In the genomic region with DNA sequence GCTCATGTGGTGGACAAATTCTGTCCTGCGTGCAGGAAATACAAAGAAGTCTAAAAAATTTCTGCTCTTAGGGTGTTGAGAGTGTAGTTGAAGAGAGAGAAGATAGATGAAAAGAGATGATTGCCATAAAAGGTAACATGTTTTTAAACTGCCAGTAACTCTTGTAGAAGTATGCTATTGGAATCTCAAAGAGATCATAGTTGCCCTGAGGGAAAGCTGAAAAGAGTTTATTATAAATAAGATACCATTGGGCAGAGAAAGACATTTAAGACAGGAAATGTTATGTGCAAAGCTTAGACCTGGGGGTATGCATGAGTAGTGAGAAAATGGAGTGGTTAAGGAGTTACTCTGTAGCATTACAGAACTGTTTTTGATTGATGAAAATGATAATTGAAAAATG, we compare ENCODE assay signal across 19 cellular contexts.
"Had no signal": no experiment of that assay in that cellular context is flagged by ENCODE, and none has a peak within 500 bp of the region (broad histone marks: within the 10 kb centered on the region; RNA-seq: fewer than 3 reads in every experiment).

No MANE protein-coding gene starts in this region.

- H3K27ac Mint-ChIP-seq: nephron progenitor cell; stimulated activated effector memory CD8-positive, alpha-beta T cell treated with anti-CD3 and anti-CD28 coated beads, Interleukin-12 subunit alpha, Interleukin-12 subunit beta, amount 100 ng/mL, for 72 hours had no signal

- ATAC-seq: effector memory CD8-positive, alpha-beta T cell; foreskin keratinocyte; left colon; naive thymus-derived CD4-positive, alpha-beta T cell; psoas muscle; right lobe of liver; stimulated activated effector memory CD8-positive, alpha-beta T cell treated with anti-CD3 and anti-CD28 coated beads, Interleukin-12 subunit alpha, Interleukin-12 subunit beta, amount 100 ng/mL, for 72 hours; stimulated activated naive CD8-positive, alpha-beta T cell treated with anti-CD3 and anti-CD28 coated beads, Interleukin-15, Interleukin-2, amounts not matched to agents 100 U/mL and 50 U/mL, for 24 hours had no signal

- H3K4me3 Mint-ChIP-seq: effector memory CD8-positive, alpha-beta T cell; naive thymus-derived CD4-positive, alpha-beta T cell; nephron progenitor cell; stimulated activated effector memory CD8-positive, alpha-beta T cell treated with anti-CD3 and anti-CD28 coated beads, Interleukin-12 subunit alpha, Interleukin-12 subunit beta, amount 100 ng/mL, for 72 hours had no signal

- H3K9me3 Mint-ChIP-seq: effector memory CD8-positive, alpha-beta T cell; naive thymus-derived CD4-positive, alpha-beta T cell; nephron progenitor cell; stimulated activated effector memory CD8-positive, alpha-beta T cell treated with anti-CD3 and anti-CD28 coated beads, Interleukin-12 subunit alpha, Interleukin-12 subunit beta, amount 100 ng/mL, for 72 hours had no signal

- H3K9me3 ChIP-seq: esophagus squamous epithelium, psoas muscle, right lobe of liver, suprapubic skin, thyroid gland, upper lobe of left lung, uterus had no signal

- DNase-seq: effector memory CD8-positive, alpha-beta T cell; esophagus squamous epithelium; foreskin keratinocyte; head of caudate nucleus; left colon; mesendoderm; naive thymus-derived CD4-positive, alpha-beta T cell; nephron progenitor cell; psoas muscle; retina; right lobe of liver; stimulated activated CD4-positive, alpha-beta T cell treated with anti-CD3 and anti-CD28 coated beads, Interleukin-4, amount 100 ng/mL, for 1 hour; stimulated activated CD8-positive, alpha-beta memory T cell treated with anti-CD3 and anti-CD28 coated beads, Interleukin-4, amount 100 ng/mL, for 48 hours; stimulated activated naive CD8-positive, alpha-beta T cell treated with anti-CD3 and anti-CD28 coated beads, Interleukin-15, Interleukin-2, amounts not matched to agents 100 U/mL and 50 U/mL, for 24 hours; thyroid gland; upper lobe of left lung; uterus had no signal

- H3K27me3 Mint-ChIP-seq: effector memory CD8-positive, alpha-beta T cell; naive thymus-derived CD4-positive, alpha-beta T cell had no signal
